Comparison of ENCODE assay signal across 14 cellular contexts in genomic region chr21:25903599-25903998, GRCh38.
A peak's percentile ranks its signal among the peaks of the same experiment; 100 is the strongest.
DNase-seq lines count a peak whose midpoint lies in the region; ATAC-seq and TF ChIP-seq lines count a peak whose summit lies in the region.
"Had no signal": no experiment of that assay in that cellular context is flagged by ENCODE, and none has a peak within 500 bp of the region (broad histone marks: within the 10 kb centered on the region; RNA-seq: fewer than 3 reads in every experiment).

No MANE protein-coding gene starts in this region.

- H3K27ac Mint-ChIP-seq in activated CD4-positive, alpha-beta T cell treated with anti-CD3 and anti-CD28 coated beads, Interleukin-2, amount 10 ng/mL, durations not matched to agents 24 days and 14 days = no peak overlapping the region
- 0 out of 2 replicates have a peak overlapping the region, but pooled peaks have one; percentile 12 for H3K27ac Mint-ChIP-seq in WTC11
- H3K27ac Mint-ChIP-seq: activated naive CD4-positive, alpha-beta T cell treated with anti-CD3 and anti-CD28 coated beads, Interleukin-2, amount 50 U/mL, for 72 hours; IgD-negative memory B cell had no signal

- H3K9me3 ChIP-seq in smooth muscle cell (replicated peaks; ENCODE audit: low read depth) = no peaks in the 10 kb centered on the region
- H3K9me3 ChIP-seq in tibial nerve = no peaks in the 10 kb centered on the region

- H3K36me3 ChIP-seq in smooth muscle cell (ENCODE audit: low read depth) (peaks cover 2% of the 10 kb centered on the region), tibial nerve (peaks cover 0 to 7% (median 0%) of the 10 kb centered on the region in 3 donors)

- H3F3A ChIP-seq in smooth muscle cell (ENCODE audit: low read depth) = no peaks in the 10 kb centered on the region

- H3K27ac ChIP-seq in smooth muscle cell (ENCODE audit: low read depth) (peak overlapping the region; percentile 34), tibial nerve (no peak overlapping the region)

- no peaks in the 10 kb centered on the region for H3K79me2 ChIP-seq in smooth muscle cell (ENCODE audit: low read depth)

- H3K4me2 ChIP-seq in smooth muscle cell = no peak overlapping the region

- intact Hi-C loops in activated CD4-positive, alpha-beta T cell treated with anti-CD3 and anti-CD28 coated beads, Interleukin-2, amount 10 ng/mL, durations not matched to agents 24 days and 14 days (cut with micrococcal nuclease) = no loop called here

- no peak overlapping the region for H3K4me3 ChIP-seq in smooth muscle cell
- no peak overlapping the region for H3K4me3 ChIP-seq in tibial nerve

- no peak overlapping the region for H3K4me3 Mint-ChIP-seq in activated CD4-positive, alpha-beta T cell treated with anti-CD3 and anti-CD28 coated beads, Interleukin-2, amount 10 ng/mL, durations not matched to agents 24 days and 14 days
- H3K4me3 Mint-ChIP-seq in WTC11 = no peak overlapping the region
- H3K4me3 Mint-ChIP-seq: H9 had no signal

- POLR2A ChIA-PET in WTC11 (lab: Charles Lee) = no interaction called here

- DNase-seq in activated CD4-positive, alpha-beta T cell treated with anti-CD3 and anti-CD28 coated beads, Interleukin-2, amount 10 ng/mL, durations not matched to agents 24 days and 14 days = peak; percentile 24
- DNase-seq in activated CD4-positive, alpha-beta T cell treated with anti-CD3 and anti-CD28 coated beads, Interleukin-2, amount 50 U/mL, for 4 hours = no peak
- DNase-seq in WTC11 (ENCODE audit: low spot score) = no peak
- no peak for DNase-seq in smooth muscle cell (lab: John Stamatoyannopoulos, UW; ENCODE audit: unreplicated experiment)
- DNase-seq in glomerular visceral epithelial cell (ENCODE audit: extremely low spot score) = no peak
- DNase-seq in tibial nerve (ENCODE audit: low spot score in 2 of 2) = no peak
- DNase-seq in foreskin melanocyte = no peak
- DNase-seq: 8988T, H9, kidney glomerular epithelial cell, NCI-H69 had no signal

- no peaks in the 10 kb centered on the region for H3K4me1 Mint-ChIP-seq in activated CD4-positive, alpha-beta T cell treated with anti-CD3 and anti-CD28 coated beads, Interleukin-2, amount 10 ng/mL, durations not matched to agents 24 days and 14 days
- peaks cover 20% of the 10 kb centered on the region; the same call in 1 of the 2 replicates for H3K4me1 Mint-ChIP-seq in WTC11

- TF ChIP-seq EP300 in tibial nerve (IDR thresholded peaks at IDR 0.05) = no peak

- H3K27me3 ChIP-seq in smooth muscle cell (ENCODE audit: low read depth) (no peaks in the 10 kb centered on the region), tibial nerve (no peaks in the 10 kb centered on the region)

- H2AFZ ChIP-seq in smooth muscle cell (ENCODE audit: low read depth) = no peak overlapping the region

- WGBS in smooth muscle cell (ENCODE audit: low lambda C conversion rate) = 60% methylated on average over 5 of the region's 5 CpGs
- 64 to 74% methylated on average over 5 of the region's 5 CpGs for WGBS in tibial nerve, 2 donors

- H4K20me1 ChIP-seq in smooth muscle cell (ENCODE audit: low read depth) = no peaks in the 10 kb centered on the region

- ATAC-seq in HG03378 (IDR thresholded peaks at IDR 0.05; ENCODE audit: unreplicated experiment) (peak; percentile 83), WTC11 (no peak)

- CTCF ChIA-PET in WTC11 (lab: Charles Lee) = no interaction called here

- no peak overlapping the region for H3K9ac ChIP-seq in smooth muscle cell (ENCODE audit: low read depth)

- H3K4me1 ChIP-seq in smooth muscle cell (ENCODE audit: low read depth) (no peaks in the 10 kb centered on the region), tibial nerve (peaks cover 0 to 46% (median 11%) of the 10 kb centered on the region in 4 donors)

- TF ChIP-seq POLR2A in tibial nerve (IDR thresholded peaks at IDR 0.05) = no peak

- peaks cover 1% of the 10 kb centered on the region for H3K36me3 Mint-ChIP-seq in activated CD4-positive, alpha-beta T cell treated with anti-CD3 and anti-CD28 coated beads, Interleukin-2, amount 10 ng/mL, durations not matched to agents 24 days and 14 days (ENCODE audit: low read depth)
- H3K36me3 Mint-ChIP-seq in WTC11 = peaks cover 64% of the 10 kb centered on the region
- H3K36me3 Mint-ChIP-seq: activated naive CD4-positive, alpha-beta T cell treated with anti-CD3 and anti-CD28 coated beads, Interleukin-2, amount 50 U/mL, for 72 hours had no signal

- H3K27me3 Mint-ChIP-seq in activated CD4-positive, alpha-beta T cell treated with anti-CD3 and anti-CD28 coated beads, Interleukin-2, amount 10 ng/mL, durations not matched to agents 24 days and 14 days = no peaks in the 10 kb centered on the region
- H3K27me3 Mint-ChIP-seq in WTC11 (ENCODE audit: low read depth) = no peaks in the 10 kb centered on the region
- H3K27me3 Mint-ChIP-seq: IgD-negative memory B cell had no signal

- H3K9me3 Mint-ChIP-seq in activated CD4-positive, alpha-beta T cell treated with anti-CD3 and anti-CD28 coated beads, Interleukin-2, amount 10 ng/mL, durations not matched to agents 24 days and 14 days = no peaks in the 10 kb centered on the region
- H3K9me3 Mint-ChIP-seq in WTC11 = no peaks in the 10 kb centered on the region
- H3K9me3 Mint-ChIP-seq: activated naive CD4-positive, alpha-beta T cell treated with anti-CD3 and anti-CD28 coated beads, Interleukin-2, amount 50 U/mL, for 72 hours; H9; IgD-negative memory B cell had no signal

- TF ChIP-seq CTCF in WTC11 (IDR thresholded peaks at IDR 0.05) = no peak
- no peak for TF ChIP-seq CTCF in smooth muscle cell (IDR thresholded peaks at IDR 0.05; ENCODE audit: borderline replicate concordance, insufficient read depth, poor library complexity, severe bottlenecking)
- TF ChIP-seq CTCF in tibial nerve (IDR thresholded peaks at IDR 0.05) = no peak

TF ChIP-seq in WTC11, 78 proteins besides CTCF, POLR2A, EP300 and RAD21 (continues in another document):
- TF ChIP-seq JUN (CRISPR knock-in tag; IDR thresholded peaks at IDR 0.05) (no peak), ETV6 (CRISPR knock-in tag; IDR thresholded peaks at IDR 0.05) (no peak), SMAD4 (CRISPR knock-in tag; IDR thresholded peaks at IDR 0.05) (no peak), STAT6 (CRISPR knock-in tag; conservative IDR thresholded peaks at IDR 0.05; ENCODE audit: low read depth) (no peak), AR (CRISPR knock-in tag; IDR thresholded peaks at IDR 0.05) (no peak), ELF4 (CRISPR knock-in tag; IDR thresholded peaks at IDR 0.05; ENCODE audit: low read depth) (no peak)
- TF ChIP-seq, protein P1, sequence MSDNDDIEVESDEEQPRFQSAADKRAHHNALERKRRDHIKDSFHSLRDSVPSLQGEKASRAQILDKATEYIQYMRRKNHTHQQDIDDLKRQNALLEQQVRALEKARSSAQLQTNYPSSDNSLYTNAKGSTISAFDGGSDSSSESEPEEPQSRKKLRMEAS (CRISPR knock-in tag; IDR thresholded peaks at IDR 0.05) = no peak
- TF ChIP-seq, protein P2, sequence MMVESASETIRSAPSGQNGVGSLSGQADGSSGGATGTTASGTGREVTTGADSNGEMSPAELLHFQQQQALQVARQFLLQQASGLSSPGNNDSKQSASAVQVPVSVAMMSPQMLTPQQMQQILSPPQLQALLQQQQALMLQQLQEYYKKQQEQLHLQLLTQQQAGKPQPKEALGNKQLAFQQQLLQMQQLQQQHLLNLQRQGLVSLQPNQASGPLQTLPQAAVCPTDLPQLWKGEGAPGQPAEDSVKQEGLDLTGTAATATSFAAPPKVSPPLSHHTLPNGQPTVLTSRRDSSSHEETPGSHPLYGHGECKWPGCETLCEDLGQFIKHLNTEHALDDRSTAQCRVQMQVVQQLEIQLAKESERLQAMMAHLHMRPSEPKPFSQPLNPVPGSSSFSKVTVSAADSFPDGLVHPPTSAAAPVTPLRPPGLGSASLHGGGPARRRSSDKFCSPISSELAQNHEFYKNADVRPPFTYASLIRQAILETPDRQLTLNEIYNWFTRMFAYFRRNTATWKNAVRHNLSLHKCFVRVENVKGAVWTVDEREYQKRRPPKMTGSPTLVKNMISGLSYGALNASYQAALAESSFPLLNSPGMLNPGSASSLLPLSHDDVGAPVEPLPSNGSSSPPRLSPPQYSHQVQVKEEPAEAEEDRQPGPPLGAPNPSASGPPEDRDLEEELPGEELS (CRISPR knock-in tag; IDR thresholded peaks at IDR 0.05) = no peak
